8 cellular contexts compared by ENCODE assay signal in the genomic region with DNA sequence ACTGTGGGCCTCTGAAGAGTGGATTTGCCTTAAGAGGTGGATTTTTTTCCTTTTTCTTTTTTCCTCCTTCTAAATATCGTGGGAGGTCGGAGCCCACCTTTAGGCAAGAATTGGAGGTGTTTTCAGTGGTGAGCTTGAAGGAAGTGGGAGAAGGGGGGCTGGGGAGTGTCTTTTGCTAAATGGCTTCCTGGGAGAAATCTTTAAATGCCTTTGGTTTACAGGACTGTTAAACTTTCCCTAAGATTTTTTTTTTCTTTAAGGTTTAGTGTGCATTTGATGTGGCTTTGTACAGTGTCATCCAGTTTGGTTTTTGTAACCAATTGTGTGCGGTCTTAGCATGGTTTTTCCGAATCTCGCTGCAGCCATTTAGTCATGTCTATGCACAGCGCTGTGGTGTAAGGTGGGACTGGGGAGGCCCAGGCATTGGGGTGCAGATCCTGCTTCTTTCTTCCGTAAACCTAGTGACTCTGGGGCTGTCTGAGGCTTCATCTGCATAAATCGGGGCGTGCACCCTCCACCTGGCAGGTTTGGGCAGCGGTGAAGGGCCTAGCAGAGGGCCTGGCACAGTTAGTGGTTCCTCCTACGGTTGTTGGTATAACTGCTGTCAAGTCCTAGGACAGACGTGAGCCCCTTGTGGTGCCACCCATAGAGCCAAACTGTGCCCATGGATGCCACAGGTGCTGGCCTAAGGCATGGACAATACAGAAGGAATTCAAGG. TPM values are rescaled to one million over a fixed set of nuclear protein-coding genes. Genes with fewer than 3 reads are reported as not detected.
DNase-seq lines count a peak whose midpoint lies in the region; FAIRE-seq and TF ChIP-seq lines count a peak whose summit lies in the region.

No MANE protein-coding gene starts in this region.

- H3K27ac ChIP-seq in OCI-LY3 (ENCODE audit: low read length) (peak overlapping the region; percentile 73), prostate gland (peak overlapping the region; percentile 94 to 97)

- H3K36me3 ChIP-seq in OCI-LY3 (replicated peaks; ENCODE audit: low read depth, low read length) (peaks cover 12% of the 10 kb centered on the region), prostate gland (no peaks in the 10 kb centered on the region)

- TF ChIP-seq POLR2A in prostate gland (IDR thresholded peaks at IDR 0.05) = peak; percentile 69

- H3K4me1 ChIP-seq in OCI-LY3 (ENCODE audit: low read length) (peaks cover 33% of the 10 kb centered on the region), prostate gland (replicated peaks) (peaks cover 30% of the 10 kb centered on the region)

- H3K4me3 ChIP-seq in OCI-LY3 (ENCODE audit: low read length) (peak overlapping the region; percentile 94), foreskin fibroblast (ENCODE audit: low read depth in 1 of 2, low read length in 2 of 2) (peak overlapping the region; percentile 65 to 78), prostate gland (peak overlapping the region; percentile 75 to 79)

- no peak for FAIRE-seq in D721Med (lab: Jason Lieb, UNC)

- no peaks in the 10 kb centered on the region for H3K27me3 ChIP-seq in OCI-LY3 (ENCODE audit: low read depth, low read length)
- H3K27me3 ChIP-seq in prostate gland (replicated peaks; ENCODE audit: insufficient read depth) = no peaks in the 10 kb centered on the region

- H3K79me2 ChIP-seq in OCI-LY3 (ENCODE audit: low read length) = peaks cover 62% of the 10 kb centered on the region

- intact Hi-C loops in prostate gland (cut with DNase I) = loop anchor here (5.0 kb wide), 1 partner anchor 82 kb away; no protein-coding TSS in a partner anchor

- peak in 2 of 3 experiments; percentile 24 to 65 for DNase-seq in NCI-H1417 (lab: John Stamatoyannopoulos, UW)
- no peak for DNase-seq in NCI-H1417 treated with DMSO at 0.1 percent for 48 hours (lab: John Stamatoyannopoulos, UW)
- DNase-seq in activated T-helper 1 cell treated with anti-CD3 and anti-CD28 coated beads, Interleukin-2, amount 50 U/mL, for 16 hours (ENCODE audit: low read depth in 1 of 2, low spot score in 1 of 2) = peak; percentile 42 to 59
- peak in 1 of 2 donors; percentile 50 for DNase-seq in foreskin fibroblast
- DNase-seq in prostate gland (ENCODE audit: low spot score) = peak; percentile 76
- DNase-seq in AG08395 (ENCODE audit: low spot score) = no peak
- no peak for DNase-seq in D721Med (ENCODE audit: insufficient read length, low spot score)

- H3K9me3 ChIP-seq in OCI-LY3 (ENCODE audit: insufficient read depth, low read length) (no peaks in the 10 kb centered on the region), prostate gland (no peaks in the 10 kb centered on the region)

- peak overlapping the region; percentile 91 for H3K9ac ChIP-seq in OCI-LY3 (ENCODE audit: low read length)

- WGBS in prostate gland = 1% methylated on average over 12 of the region's 12 CpGs

- H2AFZ ChIP-seq in OCI-LY3 (ENCODE audit: low read depth, low read length) = no peak overlapping the region

- H3K4me2 ChIP-seq in OCI-LY3 (ENCODE audit: low read length) = peak overlapping the region; percentile 97

- peaks cover 50% of the 10 kb centered on the region for H4K20me1 ChIP-seq in OCI-LY3 (ENCODE audit: insufficient read depth, low read length)

- TF ChIP-seq CTCF in OCI-LY3 (IDR thresholded peaks at IDR 0.05; ENCODE audit: low read depth, low read length) (no peak), foreskin fibroblast (IDR thresholded peaks at IDR 0.05; ENCODE audit: low read depth, low read length) (no peak), prostate gland (IDR thresholded peaks at IDR 0.05) (no peak), D721Med (IDR thresholded peaks at IDR 0.05; ENCODE audit: insufficient read depth, missing control alignments) (no peak)

RNA-seq across cellular contexts. Expression of a gene that starts 1.3 kb away (rescaled TPM):
- 100 to 1,000 TPM in 1 of 2 donors, 10 to 100 TPM in 1; 94.7 to 197 TPM for total RNA-seq in prostate gland

Comparison
In these comparisons a context has a peak if more than half of its experiments do, and no peak if none do; other contexts are left out.
1. DNase-seq: peak in NCI-H1417 (2 of 3), activated T-helper 1 cell treated with anti-CD3 and anti-CD28 coated beads, Interleukin-2, amount 50 U/mL, for 16 hours (2 of 2) and prostate gland (single experiment); none in NCI-H1417 treated with DMSO at 0.1 percent for 48 hours (single experiment), AG08395 (single experiment) and D721Med (single experiment).
2. Peak in every context shown above with its lines, with median percentiles within 50 percentile points of each other: H3K4me3 ChIP-seq.